In genomic region chr10:6426317-6426716, GRCh38 we compare ENCODE assay signal across 26 cellular contexts.
DNase-seq lines count a peak whose midpoint lies in the region; ATAC-seq, FAIRE-seq and TF ChIP-seq lines count a peak whose summit lies in the region.
"Had no signal": no experiment of that assay in that cellular context is flagged by ENCODE, and none has a peak within 500 bp of the region (broad histone marks: within the 10 kb centered on the region; RNA-seq: fewer than 3 reads in every experiment).

No MANE protein-coding gene starts in this region.

- no peaks in the 10 kb centered on the region for H3K4me1 ChIP-seq in transverse colon
- H3K4me1 ChIP-seq: BE2C had no signal

- 88 to 89% methylated on average over 3 to 6 of the region's 6 CpGs for WGBS in transverse colon (ENCODE audit: low coverage in 1 of 2), 2 donors

- in situ Hi-C loops in transverse colon (cut with MboI; ENCODE audit: low pct_ligation_motif_present in 1 of 4, low pct_unique_long_range_greater_than_20kb in 1 of 4, low sequenced_read_pairs in 3 of 4) = loop anchor here in 2 of 4 donors (10.0 to 25.0 kb wide), 2 partner anchors 236 to 258 kb away; no protein-coding TSS in a partner anchor

- no peak overlapping the region for H3K27ac ChIP-seq in transverse colon
- H3K27ac ChIP-seq: KMS-11, PC-9 had no signal

- TF ChIP-seq POLR2A in transverse colon (IDR thresholded peaks at IDR 0.05) (no peak), GM12892 (IDR thresholded peaks at IDR 0.05; ENCODE audit: low read depth, low read length) (no peak)

- H3K27me3 Mint-ChIP-seq in activated CD4-positive, alpha-beta T cell treated with anti-CD3 and anti-CD28 coated beads, Interleukin-2, amount 10 ng/mL, durations not matched to agents 24 days and 14 days = no peaks in the 10 kb centered on the region
- H3K27me3 Mint-ChIP-seq in immature natural killer cell (ENCODE audit: low read depth in 3 of 3) = peaks cover 0 to 15% (median 2%) of the 10 kb centered on the region in 3 donors

- ATAC-seq in activated naive CD4-positive, alpha-beta T cell treated with anti-CD3 and anti-CD28 coated beads, Interleukin-2, amount 50 U/mL, for 72 hours = no peak
- no peak for ATAC-seq in GM18511 (IDR thresholded peaks at IDR 0.05; ENCODE audit: unreplicated experiment)
- ATAC-seq: Right ventricle myocardium inferior had no signal

- H3K27me3 ChIP-seq in transverse colon = no peaks in the 10 kb centered on the region
- H3K27me3 ChIP-seq: BE2C had no signal

- TF ChIP-seq CTCF in transverse colon (IDR thresholded peaks at IDR 0.05) = no peak

- H3K27ac Mint-ChIP-seq in activated CD4-positive, alpha-beta T cell treated with anti-CD3 and anti-CD28 coated beads, Interleukin-2, amount 10 ng/mL, durations not matched to agents 24 days and 14 days = peak overlapping the region; percentile 75
- peak overlapping the region; percentile 54 to 76 for H3K27ac Mint-ChIP-seq in activated naive CD4-positive, alpha-beta T cell treated with anti-CD3 and anti-CD28 coated beads, Interleukin-2, amount 50 U/mL, for 72 hours
- H3K27ac Mint-ChIP-seq in immature natural killer cell = peak overlapping the region in 5 of 6 donors; percentile 7 to 72 (median 31)
- H3K27ac Mint-ChIP-seq: CD14-positive monocyte, IgD-negative memory B cell had no signal

- H3K9me3 Mint-ChIP-seq in activated CD4-positive, alpha-beta T cell treated with anti-CD3 and anti-CD28 coated beads, Interleukin-2, amount 10 ng/mL, durations not matched to agents 24 days and 14 days = no peaks in the 10 kb centered on the region
- no peaks in the 10 kb centered on the region for H3K9me3 Mint-ChIP-seq in activated naive CD4-positive, alpha-beta T cell treated with anti-CD3 and anti-CD28 coated beads, Interleukin-2, amount 50 U/mL, for 72 hours
- H3K9me3 Mint-ChIP-seq in immature natural killer cell = no peaks in the 10 kb centered on the region
- H3K9me3 Mint-ChIP-seq: CD14-positive monocyte, IgD-negative memory B cell had no signal

- no peak overlapping the region for H3K4me3 Mint-ChIP-seq in activated CD4-positive, alpha-beta T cell treated with anti-CD3 and anti-CD28 coated beads, Interleukin-2, amount 10 ng/mL, durations not matched to agents 24 days and 14 days
- no peak overlapping the region for H3K4me3 Mint-ChIP-seq in immature natural killer cell
- H3K4me3 Mint-ChIP-seq: CD14-positive monocyte, IgD-negative memory B cell had no signal

- no peak for FAIRE-seq in GM12892 (lab: Jason Lieb, UNC)
- FAIRE-seq: H54 had no signal

- H3K4me3 ChIP-seq in transverse colon = no peak overlapping the region
- H3K4me3 ChIP-seq: PC-9 had no signal

- H3K9me3 ChIP-seq in transverse colon = no peaks in the 10 kb centered on the region
- H3K9me3 ChIP-seq: BE2C had no signal

- no peak for DNase-seq in activated CD4-positive, alpha-beta T cell treated with anti-CD3 and anti-CD28 coated beads, Interleukin-2, amount 10 ng/mL, durations not matched to agents 24 days and 14 days
- no peak for DNase-seq in activated CD4-positive, alpha-beta T cell treated with anti-CD3 and anti-CD28 coated beads, Interleukin-2, amount 50 U/mL, for 4 hours
- DNase-seq in activated naive CD4-positive, alpha-beta T cell treated with anti-CD3 and anti-CD28 coated beads, Interleukin-2, amount 50 U/mL, for 72 hours (ENCODE audit: low spot score in 2 of 2) = no peak
- no peak for DNase-seq in activated naive CD4-positive, alpha-beta T cell (lab: John Stamatoyannopoulos, UW)
- DNase-seq in immature natural killer cell (no peak), transverse colon (no peak), GM12892 (ENCODE audit: insufficient read length) (no peak)
- DNase-seq: 8988T, ACHN, BE2C, Calu3, DND-41, MM.1S, NCI-H1048, NCI-H1417, NCI-H1694, NCI-H2029 treated with DMSO at 0.1 percent for 48 hours, NCI-H2227 treated with DMSO at 0.1 percent for 48 hours, NCI-H526 treated with DMSO at 0.1 percent for 48 hours, PC-9 had no signal

- no peak for TF ChIP-seq EP300 in transverse colon (IDR thresholded peaks at IDR 0.05; ENCODE audit: low read depth)

- intact Hi-C loops in activated CD4-positive, alpha-beta T cell treated with anti-CD3 and anti-CD28 coated beads, Interleukin-2, amount 10 ng/mL, durations not matched to agents 24 days and 14 days (cut with micrococcal nuclease) = loop anchor here (10.0 kb wide), 1 partner anchor 988 kb away; the partner anchor contains the start of gene SFMBT2
- intact Hi-C loops in transverse colon (cut with DNase I; ENCODE audit: low total_unique reads) = no loop called here

- H3K36me3 Mint-ChIP-seq in activated CD4-positive, alpha-beta T cell treated with anti-CD3 and anti-CD28 coated beads, Interleukin-2, amount 10 ng/mL, durations not matched to agents 24 days and 14 days (ENCODE audit: low read depth) = peaks cover 58% of the 10 kb centered on the region
- peaks cover 5 to 33% of the 10 kb centered on the region in 2 donors for H3K36me3 Mint-ChIP-seq in activated naive CD4-positive, alpha-beta T cell treated with anti-CD3 and anti-CD28 coated beads, Interleukin-2, amount 50 U/mL, for 72 hours
- peaks cover 23 to 44% (median 24%) of the 10 kb centered on the region in 3 donors for H3K36me3 Mint-ChIP-seq in immature natural killer cell
- H3K36me3 Mint-ChIP-seq: IgD-negative memory B cell had no signal

- H3K4me1 Mint-ChIP-seq in activated CD4-positive, alpha-beta T cell treated with anti-CD3 and anti-CD28 coated beads, Interleukin-2, amount 10 ng/mL, durations not matched to agents 24 days and 14 days = peaks cover 23% of the 10 kb centered on the region
- peaks cover 12 to 13% of the 10 kb centered on the region in 2 donors for H3K4me1 Mint-ChIP-seq in immature natural killer cell
- H3K4me1 Mint-ChIP-seq: CD14-positive monocyte, IgD-negative memory B cell had no signal

- H3K36me3 ChIP-seq in transverse colon = no peaks in the 10 kb centered on the region
- H3K36me3 ChIP-seq: BE2C had no signal
